8 cellular contexts compared by ENCODE assay signal in genomic region chr2:145744541-145745386, GRCh38.
DNase-seq lines count a peak whose midpoint lies in the region; ATAC-seq and TF ChIP-seq lines count a peak whose summit lies in the region.

No MANE protein-coding gene starts in this region.

- no peaks in the 10 kb centered on the region for H4K20me1 ChIP-seq in OCI-LY7 (ENCODE audit: insufficient read depth, low read length)

- peak; percentile 67 for DNase-seq in GM03348 (ENCODE audit: low spot score)
- DNase-seq in HS-5 (ENCODE audit: low read depth): peak; percentile 91
- DNase-seq in fibroblast of gingiva (ENCODE audit: low read depth): peak; percentile 51
- DNase-seq in OCI-LY7 (ENCODE audit: low spot score): no peak
- no peak for DNase-seq in NK-92 (lab: John Stamatoyannopoulos, UW; ENCODE audit: unreplicated experiment)
- DNase-seq in Peyer's patch: no peak
- DNase-seq in left lobe of liver (ENCODE audit: low spot score): no peak

- H3K4me3 ChIP-seq in OCI-LY7 (ENCODE audit: low read depth, low read length, poor library complexity, severe bottlenecking) (no peak overlapping the region), Peyer's patch (no peak overlapping the region)

- H3K36me3 ChIP-seq in OCI-LY7 (ENCODE audit: insufficient read depth, low read length) (no peaks in the 10 kb centered on the region), Peyer's patch (no peaks in the 10 kb centered on the region)

- H3K9me2 ChIP-seq in OCI-LY7 (ENCODE audit: insufficient read depth, low read length): no peaks in the 10 kb centered on the region

- no peak for TF ChIP-seq POLR2A in Peyer's patch (IDR thresholded peaks at IDR 0.05)

- H3K4me1 ChIP-seq in OCI-LY7 (ENCODE audit: insufficient read depth, low read length, poor library complexity, severe bottlenecking): peaks cover 12% of the 10 kb centered on the region
- no peaks in the 10 kb centered on the region for H3K4me1 ChIP-seq in Peyer's patch

- no peaks in the 10 kb centered on the region for H3K79me2 ChIP-seq in OCI-LY7 (ENCODE audit: insufficient read depth, low read depth, low read length)

- H3K27ac ChIP-seq in OCI-LY7 (ENCODE audit: low read depth, low read length, poor library complexity, severe bottlenecking) (no peak overlapping the region), Peyer's patch (no peak overlapping the region)

- CTCF ChIA-PET in OCI-LY7 (lab: Charles Lee; ENCODE audit: unreplicated experiment): no interaction called here

- ATAC-seq in GM21529 (IDR thresholded peaks at IDR 0.05; ENCODE audit: unreplicated experiment) (peak; percentile 71), left lobe of liver (no peak)

- TF ChIP-seq CTCF in OCI-LY7 (conservative IDR thresholded peaks at IDR 0.05; ENCODE audit: low read length) (no peak), Peyer's patch (IDR thresholded peaks at IDR 0.05) (no peak)

- POLR2A ChIA-PET in OCI-LY7 (lab: Charles Lee): interaction anchor here (0.6 kb wide), 1 partner anchor 57 kb away, joined by 3 read pairs; no protein-coding TSS in a partner anchor

- BruUV-seq in OCI-LY7 (replicated peaks; lab: Mats Ljungman, UMichigan): no TSS peak

- H3K9me3 ChIP-seq in OCI-LY7 (ENCODE audit: low read length): no peaks in the 10 kb centered on the region
- H3K9me3 ChIP-seq in Peyer's patch: no peaks in the 10 kb centered on the region

- H2AFZ ChIP-seq in OCI-LY7 (ENCODE audit: low read length): no peak overlapping the region

- H3K4me2 ChIP-seq in OCI-LY7 (ENCODE audit: low read length): no peak overlapping the region

- intact Hi-C loops in OCI-LY7 (cut with micrococcal nuclease; ENCODE audit: unreplicated experiment): no loop called here

- no peaks in the 10 kb centered on the region for H3K27me3 ChIP-seq in Peyer's patch

Comparison
In these comparisons a context has a peak if more than half of its experiments do, and no peak if none do; other contexts are left out.
1. DNase-seq: peak in GM03348 (single experiment), HS-5 (single experiment) and fibroblast of gingiva (single experiment); none in OCI-LY7 (single experiment), NK-92 (single experiment), Peyer's patch (0 of 3) and left lobe of liver (single experiment).